Comparison of ENCODE assay signal across 28 cellular contexts in the genomic region with DNA sequence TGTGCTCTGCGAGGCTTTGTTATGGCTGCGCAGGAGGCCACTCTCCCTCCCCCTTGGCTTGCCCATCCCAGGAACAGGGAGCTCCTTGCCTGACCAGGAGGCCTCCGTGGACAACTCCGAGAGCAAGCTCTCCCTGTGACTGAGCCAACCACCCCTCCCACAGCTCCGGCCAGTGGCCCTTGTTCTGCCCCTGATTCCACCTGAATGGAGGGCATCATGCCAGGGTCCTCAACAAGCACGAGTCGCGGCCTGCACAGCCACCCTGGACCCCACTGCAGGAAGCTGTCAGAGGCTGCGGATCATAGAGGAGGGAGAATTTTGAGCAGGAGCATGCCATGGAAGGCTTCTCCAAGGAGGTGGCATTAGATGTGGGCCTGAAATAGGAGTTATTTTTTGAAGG.
"Had no signal": no experiment of that assay in that cellular context is flagged by ENCODE, and none has a peak within 500 bp of the region (broad histone marks: within the 10 kb centered on the region; RNA-seq: fewer than 3 reads in every experiment).

No MANE protein-coding gene starts in this region.

- H3K27me3 ChIP-seq: esophagus muscularis mucosa, foreskin keratinocyte, gastroesophageal sphincter, heart left ventricle, hepatocyte, pancreas, testis, tibial nerve, upper lobe of left lung had no signal

- H3K4me2 ChIP-seq: hepatocyte, smooth muscle cell had no signal

- H3K79me2 ChIP-seq: hepatocyte had no signal

- H3K36me3 Mint-ChIP-seq: stimulated activated effector memory CD8-positive, alpha-beta T cell treated with anti-CD3 and anti-CD28 coated beads, Interleukin-12 subunit alpha, Interleukin-12 subunit beta, amount 100 ng/mL, for 72 hours had no signal

- ATAC-seq: foreskin keratinocyte; gastroesophageal sphincter; heart left ventricle; left colon; naive thymus-derived CD8-positive, alpha-beta T cell; pancreas; sciatic nerve; stimulated activated effector memory CD8-positive, alpha-beta T cell treated with anti-CD3 and anti-CD28 coated beads, Interleukin-12 subunit alpha, Interleukin-12 subunit beta, amount 100 ng/mL, for 72 hours had no signal

- H3K4me3 Mint-ChIP-seq: central memory CD8-positive, alpha-beta T cell; naive thymus-derived CD8-positive, alpha-beta T cell; nephron progenitor cell; stimulated activated effector memory CD8-positive, alpha-beta T cell treated with anti-CD3 and anti-CD28 coated beads, Interleukin-12 subunit alpha, Interleukin-12 subunit beta, amount 100 ng/mL, for 72 hours had no signal

- DNase-seq: dermis blood vessel endothelial cell; effector memory CD4-positive, alpha-beta T cell; foreskin keratinocyte; heart left ventricle; kidney glomerular epithelial cell; left colon; nephron progenitor cell; occipital lobe; pancreas; stimulated activated CD4-positive, alpha-beta T cell treated with anti-CD3 and anti-CD28 coated beads, Interleukin-2, amount 100 ng/mL, for 24 hours; stimulated activated CD4-positive, alpha-beta T cell treated with anti-CD3 and anti-CD28 coated beads, Interleukin-4, amount 100 ng/mL, for 24 hours; stimulated activated naive CD4-positive, alpha-beta T cell treated with Interleukin-2 at 50 U/mL for 16 hours; substantia nigra; testis had no signal

- H3K4me1 ChIP-seq: esophagus muscularis mucosa, foreskin keratinocyte, gastroesophageal sphincter, heart left ventricle, pancreas, testis, tibial nerve, upper lobe of left lung had no signal

- H3K9me3 ChIP-seq: esophagus muscularis mucosa, gastroesophageal sphincter, heart left ventricle, pancreas, testis, tibial nerve, upper lobe of left lung had no signal

- H3K4me1 Mint-ChIP-seq: central memory CD8-positive, alpha-beta T cell; naive thymus-derived CD8-positive, alpha-beta T cell; stimulated activated effector memory CD8-positive, alpha-beta T cell treated with anti-CD3 and anti-CD28 coated beads, Interleukin-12 subunit alpha, Interleukin-12 subunit beta, amount 100 ng/mL, for 72 hours had no signal

- H2AFZ ChIP-seq: hepatocyte had no signal

- H3K27ac ChIP-seq: coronary artery, esophagus muscularis mucosa, foreskin keratinocyte, gastroesophageal sphincter, heart left ventricle, hepatocyte, pancreas, testis, tibial nerve, upper lobe of left lung had no signal

- H3K36me3 ChIP-seq: esophagus muscularis mucosa, gastroesophageal sphincter, heart left ventricle, pancreas, tibial nerve, upper lobe of left lung had no signal

- FAIRE-seq: endothelial cell of umbilical vein, islet of Langerhans, pancreas, urothelium cell line had no signal

- H3K4me3 ChIP-seq: coronary artery, esophagus muscularis mucosa, gastroesophageal sphincter, heart left ventricle, hepatocyte, pancreas, smooth muscle cell, testis, tibial nerve, upper lobe of left lung had no signal

- H3K27ac Mint-ChIP-seq: nephron progenitor cell; stimulated activated effector memory CD8-positive, alpha-beta T cell treated with anti-CD3 and anti-CD28 coated beads, Interleukin-12 subunit alpha, Interleukin-12 subunit beta, amount 100 ng/mL, for 72 hours had no signal
